In the genomic region with DNA sequence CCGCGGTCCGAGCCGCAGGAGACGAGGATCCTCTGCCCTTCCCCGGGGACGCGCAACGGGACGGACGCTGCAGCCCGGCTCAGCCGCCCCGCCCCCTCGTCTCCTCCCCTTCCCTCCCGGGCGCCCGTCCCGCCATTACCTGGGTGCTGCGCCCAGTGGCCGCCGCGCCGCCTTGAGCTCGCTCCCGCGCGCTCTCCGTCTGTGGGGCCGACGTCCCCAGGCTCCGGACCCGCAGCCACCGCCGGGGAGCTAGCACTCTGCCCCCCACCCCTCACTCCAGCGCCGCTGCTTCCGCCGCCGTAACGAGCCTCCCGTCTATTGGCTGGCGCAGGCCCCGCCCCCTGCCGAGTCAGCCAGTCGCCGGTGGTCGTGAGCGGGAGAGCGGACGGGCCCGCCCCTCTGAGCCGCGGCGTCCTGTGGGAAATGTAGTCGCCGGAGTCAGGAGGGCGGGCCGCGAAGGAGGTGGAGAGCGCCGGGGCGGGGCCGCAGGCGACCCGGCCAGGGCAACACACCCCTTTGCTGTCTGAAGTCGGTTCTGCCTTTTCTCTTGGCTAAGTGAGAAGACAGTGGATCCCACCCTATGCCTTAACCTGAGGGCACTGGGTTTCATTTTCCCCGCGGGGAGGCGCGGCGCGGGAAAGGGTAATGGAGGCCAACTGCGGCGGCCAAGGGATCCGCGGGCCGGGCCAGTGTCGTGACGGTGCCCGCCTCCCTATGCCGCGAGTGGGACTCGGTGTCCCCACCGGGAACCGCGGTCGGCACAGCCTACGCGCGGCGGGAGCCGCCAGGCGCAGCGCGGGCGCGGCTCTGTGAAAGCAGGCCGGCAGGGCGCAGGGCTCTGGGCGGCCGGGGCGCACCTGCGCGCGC, we compare ENCODE assay signal across 1 cellular context.
A peak's percentile ranks its signal among the peaks of the same experiment; 100 is the strongest.
TF ChIP-seq lines count a peak whose summit lies in the region.

A gene (minus strand): TSS at position 259 of the 867 bp plus-strand sequence. CDS start 1,767 bp downstream, outside the sequence.

TF ChIP-seq in HepG2, 621 proteins besides CTCF, POLR2A, EP300 and RAD21 (continued from another document and continues in another):
- TF ChIP-seq, protein P1, sequence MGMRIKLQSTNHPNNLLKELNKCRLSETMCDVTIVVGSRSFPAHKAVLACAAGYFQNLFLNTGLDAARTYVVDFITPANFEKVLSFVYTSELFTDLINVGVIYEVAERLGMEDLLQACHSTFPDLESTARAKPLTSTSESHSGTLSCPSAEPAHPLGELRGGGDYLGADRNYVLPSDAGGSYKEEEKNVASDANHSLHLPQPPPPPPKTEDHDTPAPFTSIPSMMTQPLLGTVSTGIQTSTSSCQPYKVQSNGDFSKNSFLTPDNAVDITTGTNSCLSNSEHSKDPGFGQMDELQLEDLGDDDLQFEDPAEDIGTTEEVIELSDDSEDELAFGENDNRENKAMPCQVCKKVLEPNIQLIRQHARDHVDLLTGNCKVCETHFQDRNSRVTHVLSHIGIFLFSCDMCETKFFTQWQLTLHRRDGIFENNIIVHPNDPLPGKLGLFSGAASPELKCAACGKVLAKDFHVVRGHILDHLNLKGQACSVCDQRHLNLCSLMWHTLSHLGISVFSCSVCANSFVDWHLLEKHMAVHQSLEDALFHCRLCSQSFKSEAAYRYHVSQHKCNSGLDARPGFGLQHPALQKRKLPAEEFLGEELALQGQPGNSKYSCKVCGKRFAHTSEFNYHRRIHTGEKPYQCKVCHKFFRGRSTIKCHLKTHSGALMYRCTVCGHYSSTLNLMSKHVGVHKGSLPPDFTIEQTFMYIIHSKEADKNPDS (CRISPR knock-in tag; IDR thresholded peaks at IDR 0.05): peak; percentile 44; the same call in 1 of the 2 replicates
- TF ChIP-seq HMG20B (CRISPR knock-in tag; conservative IDR thresholded peaks at IDR 0.05) (no peak), TOE1 (CRISPR knock-in tag; IDR thresholded peaks at IDR 0.05) (no peak), HOXA7 (CRISPR knock-in tag; IDR thresholded peaks at IDR 0.05) (no peak), RBM22 (optimal IDR thresholded peaks at IDR 0.05; ENCODE audit: low read length) (no peak), FOXK2 (IDR thresholded peaks at IDR 0.05) (no peak), RBFOX2 (IDR thresholded peaks at IDR 0.05; ENCODE audit: low read depth, low read length) (peak; percentile 94), PAF1 (CRISPR knock-in tag; IDR thresholded peaks at IDR 0.05) (no peak), CENPT (CRISPR knock-in tag; IDR thresholded peaks at IDR 0.05; ENCODE audit: low read depth) (peak; percentile 67; the same call in 1 of the 2 replicates), SMARCE1 (IDR thresholded peaks at IDR 0.05; ENCODE audit: borderline replicate concordance) (no peak), FOXC1 (CRISPR knock-in tag; IDR thresholded peaks at IDR 0.05; ENCODE audit: borderline replicate concordance) (peak; percentile 64; the same call in 1 of the 2 replicates), RFXANK (CRISPR knock-in tag; IDR thresholded peaks at IDR 0.05) (0 out of 2 replicates have a peak, but pooled peaks have one; percentile 55), TARDBP (CRISPR knock-in tag; IDR thresholded peaks at IDR 0.05) (no peak; the same call in 1 of the 2 replicates), ZFYVE20 (CRISPR knock-in tag; IDR thresholded peaks at IDR 0.05; ENCODE audit: borderline replicate concordance, low read depth) (no peak), KDM1A (CRISPR knock-in tag; IDR thresholded peaks at IDR 0.05) (no peak), SATB2 (CRISPR knock-in tag; IDR thresholded peaks at IDR 0.05) (0 out of 2 replicates have a peak, but pooled peaks have one; percentile 23), KDM5B (CRISPR knock-in tag; IDR thresholded peaks at IDR 0.05; ENCODE audit: borderline replicate concordance) (peak; percentile 86), ZFP41 (CRISPR knock-in tag; IDR thresholded peaks at IDR 0.05; ENCODE audit: borderline replicate concordance) (no peak), HNRNPL (IDR thresholded peaks at IDR 0.05; ENCODE audit: low read depth, low read length) (no peak), DR1 (CRISPR knock-in tag; IDR thresholded peaks at IDR 0.05) (peak; percentile 69), ZNF343 (CRISPR knock-in tag; IDR thresholded peaks at IDR 0.05) (0 out of 2 replicates have a peak, but pooled peaks have one; percentile 73), GABPB1 (CRISPR knock-in tag; IDR thresholded peaks at IDR 0.05) (peak; percentile 96), ZKSCAN8 (CRISPR knock-in tag; IDR thresholded peaks at IDR 0.05; ENCODE audit: borderline replicate concordance) (0 out of 2 replicates have a peak, but pooled peaks have one; percentile 58), KMT2A (CRISPR knock-in tag; IDR thresholded peaks at IDR 0.05) (peak; percentile 47; the same call in 1 of the 2 replicates), ZNF737 (CRISPR knock-in tag; IDR thresholded peaks at IDR 0.05; ENCODE audit: borderline replicate concordance) (no peak), GATAD1 (CRISPR knock-in tag; IDR thresholded peaks at IDR 0.05) (peak; percentile 80), ZNF44 (CRISPR knock-in tag; IDR thresholded peaks at IDR 0.05) (0 out of 2 replicates have a peak, but pooled peaks have one; percentile 82), PLRG1 (conservative IDR thresholded peaks at IDR 0.05) (no peak), MXI1 (IDR thresholded peaks at IDR 0.05; ENCODE audit: borderline replicate concordance, low read depth, low read length) (peak; percentile 50; the same call in 1 of the 3 replicates), GTF2F1 (IDR thresholded peaks at IDR 0.05; ENCODE audit: low read length) (no peak), PHF20 (CRISPR knock-in tag; IDR thresholded peaks at IDR 0.05) (peak; percentile 5; the same call in 1 of the 2 replicates)
- TF ChIP-seq, protein P2, sequence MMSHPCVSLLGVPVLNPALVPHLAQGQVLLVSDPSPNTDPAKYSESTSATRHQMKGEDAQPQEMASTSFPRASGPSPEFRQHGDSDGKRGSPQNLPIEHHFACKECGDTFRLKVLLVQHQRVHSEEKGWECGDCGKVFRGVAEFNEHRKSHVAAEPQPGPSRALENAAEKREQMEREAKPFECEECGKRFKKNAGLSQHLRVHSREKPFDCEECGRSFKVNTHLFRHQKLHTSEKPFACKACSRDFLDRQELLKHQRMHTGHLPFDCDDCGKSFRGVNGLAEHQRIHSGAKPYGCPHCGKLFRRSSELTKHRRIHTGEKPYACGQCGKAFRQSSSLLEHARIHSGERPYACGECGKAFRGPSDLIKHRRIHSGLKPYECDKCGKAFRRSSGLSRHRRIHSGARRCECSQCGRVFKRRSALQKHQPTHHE (CRISPR knock-in tag; IDR thresholded peaks at IDR 0.05; ENCODE audit: borderline replicate concordance): no peak
- TF ChIP-seq, protein P3, sequence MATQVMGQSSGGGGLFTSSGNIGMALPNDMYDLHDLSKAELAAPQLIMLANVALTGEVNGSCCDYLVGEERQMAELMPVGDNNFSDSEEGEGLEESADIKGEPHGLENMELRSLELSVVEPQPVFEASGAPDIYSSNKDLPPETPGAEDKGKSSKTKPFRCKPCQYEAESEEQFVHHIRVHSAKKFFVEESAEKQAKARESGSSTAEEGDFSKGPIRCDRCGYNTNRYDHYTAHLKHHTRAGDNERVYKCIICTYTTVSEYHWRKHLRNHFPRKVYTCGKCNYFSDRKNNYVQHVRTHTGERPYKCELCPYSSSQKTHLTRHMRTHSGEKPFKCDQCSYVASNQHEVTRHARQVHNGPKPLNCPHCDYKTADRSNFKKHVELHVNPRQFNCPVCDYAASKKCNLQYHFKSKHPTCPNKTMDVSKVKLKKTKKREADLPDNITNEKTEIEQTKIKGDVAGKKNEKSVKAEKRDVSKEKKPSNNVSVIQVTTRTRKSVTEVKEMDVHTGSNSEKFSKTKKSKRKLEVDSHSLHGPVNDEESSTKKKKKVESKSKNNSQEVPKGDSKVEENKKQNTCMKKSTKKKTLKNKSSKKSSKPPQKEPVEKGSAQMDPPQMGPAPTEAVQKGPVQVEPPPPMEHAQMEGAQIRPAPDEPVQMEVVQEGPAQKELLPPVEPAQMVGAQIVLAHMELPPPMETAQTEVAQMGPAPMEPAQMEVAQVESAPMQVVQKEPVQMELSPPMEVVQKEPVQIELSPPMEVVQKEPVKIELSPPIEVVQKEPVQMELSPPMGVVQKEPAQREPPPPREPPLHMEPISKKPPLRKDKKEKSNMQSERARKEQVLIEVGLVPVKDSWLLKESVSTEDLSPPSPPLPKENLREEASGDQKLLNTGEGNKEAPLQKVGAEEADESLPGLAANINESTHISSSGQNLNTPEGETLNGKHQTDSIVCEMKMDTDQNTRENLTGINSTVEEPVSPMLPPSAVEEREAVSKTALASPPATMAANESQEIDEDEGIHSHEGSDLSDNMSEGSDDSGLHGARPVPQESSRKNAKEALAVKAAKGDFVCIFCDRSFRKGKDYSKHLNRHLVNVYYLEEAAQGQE (IDR thresholded peaks at IDR 0.05; ENCODE audit: borderline replicate concordance in 1 of 2, low read depth in 1 of 2, low read length in 2 of 2): no peak; a peak in 1 of 4 replicates
- TF ChIP-seq, protein P4, sequence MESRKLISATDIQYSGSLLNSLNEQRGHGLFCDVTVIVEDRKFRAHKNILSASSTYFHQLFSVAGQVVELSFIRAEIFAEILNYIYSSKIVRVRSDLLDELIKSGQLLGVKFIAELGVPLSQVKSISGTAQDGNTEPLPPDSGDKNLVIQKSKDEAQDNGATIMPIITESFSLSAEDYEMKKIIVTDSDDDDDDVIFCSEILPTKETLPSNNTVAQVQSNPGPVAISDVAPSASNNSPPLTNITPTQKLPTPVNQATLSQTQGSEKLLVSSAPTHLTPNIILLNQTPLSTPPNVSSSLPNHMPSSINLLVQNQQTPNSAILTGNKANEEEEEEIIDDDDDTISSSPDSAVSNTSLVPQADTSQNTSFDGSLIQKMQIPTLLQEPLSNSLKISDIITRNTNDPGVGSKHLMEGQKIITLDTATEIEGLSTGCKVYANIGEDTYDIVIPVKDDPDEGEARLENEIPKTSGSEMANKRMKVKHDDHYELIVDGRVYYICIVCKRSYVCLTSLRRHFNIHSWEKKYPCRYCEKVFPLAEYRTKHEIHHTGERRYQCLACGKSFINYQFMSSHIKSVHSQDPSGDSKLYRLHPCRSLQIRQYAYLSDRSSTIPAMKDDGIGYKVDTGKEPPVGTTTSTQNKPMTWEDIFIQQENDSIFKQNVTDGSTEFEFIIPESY (CRISPR knock-in tag; IDR thresholded peaks at IDR 0.05): 0 out of 2 replicates have a peak, but pooled peaks have one; percentile 12
- TF ChIP-seq, protein P5, sequence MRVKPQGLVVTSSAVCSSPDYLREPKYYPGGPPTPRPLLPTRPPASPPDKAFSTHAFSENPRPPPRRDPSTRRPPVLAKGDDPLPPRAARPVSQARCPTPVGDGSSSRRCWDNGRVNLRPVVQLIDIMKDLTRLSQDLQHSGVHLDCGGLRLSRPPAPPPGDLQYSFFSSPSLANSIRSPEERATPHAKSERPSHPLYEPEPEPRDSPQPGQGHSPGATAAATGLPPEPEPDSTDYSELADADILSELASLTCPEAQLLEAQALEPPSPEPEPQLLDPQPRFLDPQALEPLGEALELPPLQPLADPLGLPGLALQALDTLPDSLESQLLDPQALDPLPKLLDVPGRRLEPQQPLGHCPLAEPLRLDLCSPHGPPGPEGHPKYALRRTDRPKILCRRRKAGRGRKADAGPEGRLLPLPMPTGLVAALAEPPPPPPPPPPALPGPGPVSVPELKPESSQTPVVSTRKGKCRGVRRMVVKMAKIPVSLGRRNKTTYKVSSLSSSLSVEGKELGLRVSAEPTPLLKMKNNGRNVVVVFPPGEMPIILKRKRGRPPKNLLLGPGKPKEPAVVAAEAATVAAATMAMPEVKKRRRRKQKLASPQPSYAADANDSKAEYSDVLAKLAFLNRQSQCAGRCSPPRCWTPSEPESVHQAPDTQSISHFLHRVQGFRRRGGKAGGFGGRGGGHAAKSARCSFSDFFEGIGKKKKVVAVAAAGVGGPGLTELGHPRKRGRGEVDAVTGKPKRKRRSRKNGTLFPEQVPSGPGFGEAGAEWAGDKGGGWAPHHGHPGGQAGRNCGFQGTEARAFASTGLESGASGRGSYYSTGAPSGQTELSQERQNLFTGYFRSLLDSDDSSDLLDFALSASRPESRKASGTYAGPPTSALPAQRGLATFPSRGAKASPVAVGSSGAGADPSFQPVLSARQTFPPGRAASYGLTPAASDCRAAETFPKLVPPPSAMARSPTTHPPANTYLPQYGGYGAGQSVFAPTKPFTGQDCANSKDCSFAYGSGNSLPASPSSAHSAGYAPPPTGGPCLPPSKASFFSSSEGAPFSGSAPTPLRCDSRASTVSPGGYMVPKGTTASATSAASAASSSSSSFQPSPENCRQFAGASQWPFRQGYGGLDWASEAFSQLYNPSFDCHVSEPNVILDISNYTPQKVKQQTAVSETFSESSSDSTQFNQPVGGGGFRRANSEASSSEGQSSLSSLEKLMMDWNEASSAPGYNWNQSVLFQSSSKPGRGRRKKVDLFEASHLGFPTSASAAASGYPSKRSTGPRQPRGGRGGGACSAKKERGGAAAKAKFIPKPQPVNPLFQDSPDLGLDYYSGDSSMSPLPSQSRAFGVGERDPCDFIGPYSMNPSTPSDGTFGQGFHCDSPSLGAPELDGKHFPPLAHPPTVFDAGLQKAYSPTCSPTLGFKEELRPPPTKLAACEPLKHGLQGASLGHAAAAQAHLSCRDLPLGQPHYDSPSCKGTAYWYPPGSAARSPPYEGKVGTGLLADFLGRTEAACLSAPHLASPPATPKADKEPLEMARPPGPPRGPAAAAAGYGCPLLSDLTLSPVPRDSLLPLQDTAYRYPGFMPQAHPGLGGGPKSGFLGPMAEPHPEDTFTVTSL (CRISPR knock-in tag; IDR thresholded peaks at IDR 0.05; ENCODE audit: borderline replicate concordance): no peak
- TF ChIP-seq, protein P6, sequence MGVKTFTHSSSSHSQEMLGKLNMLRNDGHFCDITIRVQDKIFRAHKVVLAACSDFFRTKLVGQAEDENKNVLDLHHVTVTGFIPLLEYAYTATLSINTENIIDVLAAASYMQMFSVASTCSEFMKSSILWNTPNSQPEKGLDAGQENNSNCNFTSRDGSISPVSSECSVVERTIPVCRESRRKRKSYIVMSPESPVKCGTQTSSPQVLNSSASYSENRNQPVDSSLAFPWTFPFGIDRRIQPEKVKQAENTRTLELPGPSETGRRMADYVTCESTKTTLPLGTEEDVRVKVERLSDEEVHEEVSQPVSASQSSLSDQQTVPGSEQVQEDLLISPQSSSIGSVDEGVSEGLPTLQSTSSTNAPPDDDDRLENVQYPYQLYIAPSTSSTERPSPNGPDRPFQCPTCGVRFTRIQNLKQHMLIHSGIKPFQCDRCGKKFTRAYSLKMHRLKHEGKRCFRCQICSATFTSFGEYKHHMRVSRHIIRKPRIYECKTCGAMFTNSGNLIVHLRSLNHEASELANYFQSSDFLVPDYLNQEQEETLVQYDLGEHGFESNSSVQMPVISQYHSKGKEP (CRISPR knock-in tag; IDR thresholded peaks at IDR 0.05): no peak
- TF ChIP-seq, protein P7, sequence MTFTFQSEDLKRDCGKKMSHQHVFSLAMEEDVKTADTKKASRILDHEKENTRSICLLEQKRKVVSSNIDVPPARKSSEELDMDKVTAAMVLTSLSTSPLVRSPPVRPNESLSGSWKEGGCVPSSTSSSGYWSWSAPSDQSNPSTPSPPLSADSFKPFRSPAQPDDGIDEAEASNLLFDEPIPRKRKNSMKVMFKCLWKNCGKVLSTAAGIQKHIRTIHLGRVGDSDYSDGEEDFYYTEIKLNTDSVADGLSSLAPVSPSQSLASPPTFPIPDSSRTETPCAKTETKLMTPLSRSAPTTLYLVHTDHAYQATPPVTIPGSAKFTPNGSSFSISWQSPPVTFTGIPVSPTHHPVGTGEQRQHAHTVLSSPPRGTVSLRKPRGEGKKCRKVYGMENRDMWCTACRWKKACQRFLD (CRISPR knock-in tag; IDR thresholded peaks at IDR 0.05; ENCODE audit: borderline replicate concordance): peak; percentile 65; the same call in 1 of the 2 replicates
